ENCODE assay signal across 9 cellular contexts in the genomic region with DNA sequence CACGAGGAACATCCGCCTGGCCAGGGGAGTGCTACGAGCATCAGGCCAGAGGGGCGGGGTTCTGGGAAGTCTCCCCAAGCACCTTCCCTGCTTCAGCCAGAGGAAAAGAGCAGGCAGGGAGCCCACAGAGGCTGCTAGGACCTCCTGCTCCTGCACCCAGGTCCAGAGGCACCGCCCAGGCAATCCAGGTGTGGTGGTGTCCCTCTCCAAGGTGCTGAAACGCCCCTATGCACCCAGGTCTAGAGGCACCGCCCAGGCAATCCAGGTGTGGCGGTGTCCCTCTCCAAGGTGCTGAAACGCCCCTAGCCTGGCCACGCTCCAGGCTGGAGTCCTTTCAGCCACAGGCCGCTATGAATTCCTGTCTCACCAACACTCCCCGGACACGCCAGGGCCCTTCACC. TPM values are rescaled to one million over a fixed set of nuclear protein-coding genes. Genes with fewer than 3 reads are reported as not detected.
DNase-seq lines count a peak whose midpoint lies in the region; ATAC-seq, FAIRE-seq and TF ChIP-seq lines count a peak whose summit lies in the region.
"Had no signal": no experiment of that assay in that cellular context is flagged by ENCODE, and none has a peak within 500 bp of the region (broad histone marks: within the 10 kb centered on the region; RNA-seq: fewer than 3 reads in every experiment).

No MANE protein-coding gene starts in this region.

- no peak overlapping the region for H2AFZ ChIP-seq in smooth muscle cell (ENCODE audit: low read depth)
- H2AFZ ChIP-seq: parathyroid adenoma had no signal

- ATAC-seq in GM18502 (IDR thresholded peaks at IDR 0.05; ENCODE audit: poor library complexity, unreplicated experiment), result no peak

- no peaks in the 10 kb centered on the region for H3K27me3 ChIP-seq in smooth muscle cell (ENCODE audit: low read depth)

- DNase-seq in T-helper 1 cell (peak in 3 of 5 donors; percentile 47 to 52 (median 50)), smooth muscle cell (lab: John Stamatoyannopoulos, UW; ENCODE audit: unreplicated experiment) (no peak), SK-N-DZ (ENCODE audit: low spot score) (no peak), dedifferentiated amniotic fluid mesenchymal stem cell (ENCODE audit: extremely low spot score) (no peak), H54 (ENCODE audit: insufficient read length, low spot score) (no peak)
- DNase-seq in effector CD8-positive, alpha-beta T cell (lab: John Stamatoyannopoulos, UW), result peak; percentile 47

- no peak for FAIRE-seq in H54 (lab: Jason Lieb, UNC)

- no peaks in the 10 kb centered on the region for H3F3A ChIP-seq in smooth muscle cell (ENCODE audit: low read depth)

- peak overlapping the region; percentile 13 for H3K4me2 ChIP-seq in smooth muscle cell

- no peaks in the 10 kb centered on the region for H4K20me1 ChIP-seq in smooth muscle cell (ENCODE audit: low read depth)

- CTCF ChIA-PET in HEK293 (lab: Yijun Ruan, JAX), result interaction anchor here (0.9 kb wide), 1 partner anchor 151 kb away, joined by 6 read pairs; no protein-coding TSS in a partner anchor

- H3K9ac ChIP-seq in smooth muscle cell (ENCODE audit: low read depth), result no peak overlapping the region
- H3K9ac ChIP-seq: parathyroid adenoma had no signal

- TF ChIP-seq CTCF in HEK293 (tag by site-specific recombination; IDR thresholded peaks at IDR 0.05), result no peak
- no peak for TF ChIP-seq CTCF in smooth muscle cell (IDR thresholded peaks at IDR 0.05; ENCODE audit: borderline replicate concordance, insufficient read depth, poor library complexity, severe bottlenecking)

- POLR2A ChIA-PET in HEK293 (lab: Yijun Ruan, JAX), result no interaction called here

- H3K4me3 ChIP-seq in HEK293 (ENCODE audit: low read depth, low read length) (no peak overlapping the region), smooth muscle cell (no peak overlapping the region)

- no peaks in the 10 kb centered on the region for H3K79me2 ChIP-seq in smooth muscle cell (ENCODE audit: low read depth)
- H3K79me2 ChIP-seq: parathyroid adenoma had no signal

- no peak for TF ChIP-seq POLR2A in H54 (IDR thresholded peaks at IDR 0.05; ENCODE audit: low read depth, low read length)

- H3K4me1 ChIP-seq in HEK293 (ENCODE audit: control insufficient read depth, insufficient read depth, low read length) (no peaks in the 10 kb centered on the region), smooth muscle cell (ENCODE audit: low read depth) (peaks cover 5% of the 10 kb centered on the region)
- H3K4me1 ChIP-seq: parathyroid adenoma had no signal

- 40% methylated on average over 13 of the region's 13 CpGs for WGBS in smooth muscle cell (ENCODE audit: low lambda C conversion rate)

- H3K27ac ChIP-seq in HEK293 (ENCODE audit: extremely low read depth, low read depth, low read length) (no peak overlapping the region), smooth muscle cell (ENCODE audit: low read depth) (no peak overlapping the region)
- H3K27ac ChIP-seq: parathyroid adenoma had no signal

- H3K9me3 ChIP-seq in HEK293 (ENCODE audit: control insufficient read depth, insufficient read depth, low read depth, low read length) (no peaks in the 10 kb centered on the region), smooth muscle cell (replicated peaks; ENCODE audit: low read depth) (no peaks in the 10 kb centered on the region)

- H3K36me3 ChIP-seq in HEK293 (ENCODE audit: control insufficient read depth in 2 of 2, insufficient read depth in 1 of 2, low read length in 2 of 2), result no peaks in the 10 kb centered on the region
- no peaks in the 10 kb centered on the region for H3K36me3 ChIP-seq in smooth muscle cell (ENCODE audit: low read depth)

TF ChIP-seq in HEK293, 187 proteins besides CTCF, POLR2A, EP300 and RAD21 (continues in another document):
- TF ChIP-seq ZNF366 (tag by site-specific recombination; conservative IDR thresholded peaks at IDR 0.05) (no peak), SP3 (tag by site-specific recombination; IDR thresholded peaks at IDR 0.05) (peak; percentile 49; the same call in 1 of the 2 replicates), ZEB2 (tag by site-specific recombination; IDR thresholded peaks at IDR 0.05) (0 out of 2 replicates have a peak, but pooled peaks have one; percentile 49), ZNF146 (tag by site-specific recombination; IDR thresholded peaks at IDR 0.05) (no peak), ZNF629 (tag by site-specific recombination; IDR thresholded peaks at IDR 0.05) (peak; percentile 22; the same call in 1 of the 2 replicates), ZNF426 (tag by site-specific recombination; IDR thresholded peaks at IDR 0.05) (no peak), ZNF521 (tag by site-specific recombination; IDR thresholded peaks at IDR 0.05) (no peak), ZNF596 (tag by site-specific recombination; IDR thresholded peaks at IDR 0.05) (no peak), GLIS2 (tag by site-specific recombination; IDR thresholded peaks at IDR 0.05) (peak; percentile 48; the same call in 1 of the 2 replicates), KLF8 (tag by site-specific recombination; IDR thresholded peaks at IDR 0.05) (peak; percentile 66), KLF7 (tag by site-specific recombination; IDR thresholded peaks at IDR 0.05; ENCODE audit: borderline replicate concordance) (peak; percentile 83; the same call in 1 of the 2 replicates)
- TF ChIP-seq, protein P1, sequence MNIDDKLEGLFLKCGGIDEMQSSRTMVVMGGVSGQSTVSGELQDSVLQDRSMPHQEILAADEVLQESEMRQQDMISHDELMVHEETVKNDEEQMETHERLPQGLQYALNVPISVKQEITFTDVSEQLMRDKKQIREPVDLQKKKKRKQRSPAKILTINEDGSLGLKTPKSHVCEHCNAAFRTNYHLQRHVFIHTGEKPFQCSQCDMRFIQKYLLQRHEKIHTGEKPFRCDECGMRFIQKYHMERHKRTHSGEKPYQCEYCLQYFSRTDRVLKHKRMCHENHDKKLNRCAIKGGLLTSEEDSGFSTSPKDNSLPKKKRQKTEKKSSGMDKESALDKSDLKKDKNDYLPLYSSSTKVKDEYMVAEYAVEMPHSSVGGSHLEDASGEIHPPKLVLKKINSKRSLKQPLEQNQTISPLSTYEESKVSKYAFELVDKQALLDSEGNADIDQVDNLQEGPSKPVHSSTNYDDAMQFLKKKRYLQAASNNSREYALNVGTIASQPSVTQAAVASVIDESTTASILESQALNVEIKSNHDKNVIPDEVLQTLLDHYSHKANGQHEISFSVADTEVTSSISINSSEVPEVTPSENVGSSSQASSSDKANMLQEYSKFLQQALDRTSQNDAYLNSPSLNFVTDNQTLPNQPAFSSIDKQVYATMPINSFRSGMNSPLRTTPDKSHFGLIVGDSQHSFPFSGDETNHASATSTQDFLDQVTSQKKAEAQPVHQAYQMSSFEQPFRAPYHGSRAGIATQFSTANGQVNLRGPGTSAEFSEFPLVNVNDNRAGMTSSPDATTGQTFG (tag by site-specific recombination; IDR thresholded peaks at IDR 0.05; ENCODE audit: borderline replicate concordance), result no peak
- TF ChIP-seq, protein P2, sequence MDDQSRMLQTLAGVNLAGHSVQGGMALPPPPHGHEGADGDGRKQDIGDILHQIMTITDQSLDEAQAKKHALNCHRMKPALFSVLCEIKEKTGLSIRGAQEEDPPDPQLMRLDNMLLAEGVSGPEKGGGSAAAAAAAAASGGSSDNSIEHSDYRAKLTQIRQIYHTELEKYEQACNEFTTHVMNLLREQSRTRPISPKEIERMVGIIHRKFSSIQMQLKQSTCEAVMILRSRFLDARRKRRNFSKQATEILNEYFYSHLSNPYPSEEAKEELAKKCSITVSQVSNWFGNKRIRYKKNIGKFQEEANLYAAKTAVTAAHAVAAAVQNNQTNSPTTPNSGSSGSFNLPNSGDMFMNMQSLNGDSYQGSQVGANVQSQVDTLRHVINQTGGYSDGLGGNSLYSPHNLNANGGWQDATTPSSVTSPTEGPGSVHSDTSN (CRISPR knock-in tag; IDR thresholded peaks at IDR 0.05), result 0 out of 2 replicates have a peak, but pooled peaks have one; percentile 41
- TF ChIP-seq, protein P3, sequence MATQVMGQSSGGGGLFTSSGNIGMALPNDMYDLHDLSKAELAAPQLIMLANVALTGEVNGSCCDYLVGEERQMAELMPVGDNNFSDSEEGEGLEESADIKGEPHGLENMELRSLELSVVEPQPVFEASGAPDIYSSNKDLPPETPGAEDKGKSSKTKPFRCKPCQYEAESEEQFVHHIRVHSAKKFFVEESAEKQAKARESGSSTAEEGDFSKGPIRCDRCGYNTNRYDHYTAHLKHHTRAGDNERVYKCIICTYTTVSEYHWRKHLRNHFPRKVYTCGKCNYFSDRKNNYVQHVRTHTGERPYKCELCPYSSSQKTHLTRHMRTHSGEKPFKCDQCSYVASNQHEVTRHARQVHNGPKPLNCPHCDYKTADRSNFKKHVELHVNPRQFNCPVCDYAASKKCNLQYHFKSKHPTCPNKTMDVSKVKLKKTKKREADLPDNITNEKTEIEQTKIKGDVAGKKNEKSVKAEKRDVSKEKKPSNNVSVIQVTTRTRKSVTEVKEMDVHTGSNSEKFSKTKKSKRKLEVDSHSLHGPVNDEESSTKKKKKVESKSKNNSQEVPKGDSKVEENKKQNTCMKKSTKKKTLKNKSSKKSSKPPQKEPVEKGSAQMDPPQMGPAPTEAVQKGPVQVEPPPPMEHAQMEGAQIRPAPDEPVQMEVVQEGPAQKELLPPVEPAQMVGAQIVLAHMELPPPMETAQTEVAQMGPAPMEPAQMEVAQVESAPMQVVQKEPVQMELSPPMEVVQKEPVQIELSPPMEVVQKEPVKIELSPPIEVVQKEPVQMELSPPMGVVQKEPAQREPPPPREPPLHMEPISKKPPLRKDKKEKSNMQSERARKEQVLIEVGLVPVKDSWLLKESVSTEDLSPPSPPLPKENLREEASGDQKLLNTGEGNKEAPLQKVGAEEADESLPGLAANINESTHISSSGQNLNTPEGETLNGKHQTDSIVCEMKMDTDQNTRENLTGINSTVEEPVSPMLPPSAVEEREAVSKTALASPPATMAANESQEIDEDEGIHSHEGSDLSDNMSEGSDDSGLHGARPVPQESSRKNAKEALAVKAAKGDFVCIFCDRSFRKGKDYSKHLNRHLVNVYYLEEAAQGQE (tag by site-specific recombination; IDR thresholded peaks at IDR 0.05), result peak; percentile 100

RNA-seq across cellular contexts. Expression of a gene that starts 10.7 kb away (rescaled TPM):
- total RNA-seq in smooth muscle cell, result 34.3 and 35.3 TPM in 2 replicates
- polyA plus RNA-seq in smooth muscle cell, result 43.5 and 50.4 TPM in 2 replicates
- 63.4 and 73.0 TPM in 2 replicates for polyA plus RNA-seq in SK-N-DZ (2014; cell fraction: cytosol; rRNA removed)
- polyA plus RNA-seq in SK-N-DZ (2014; cell fraction: nucleus; rRNA removed), result 125 and 126 TPM in 2 replicates

Comparison
In these comparisons a context has a peak if more than half of its experiments do, and no peak if none do; other contexts are left out.
1. DNase-seq: peak in T-helper 1 cell (3 of 5) and effector CD8-positive, alpha-beta T cell (single experiment); none in smooth muscle cell (single experiment), SK-N-DZ (single experiment), dedifferentiated amniotic fluid mesenchymal stem cell (single experiment) and H54 (single experiment).